12 cellular contexts compared by ENCODE assay signal in genomic region chr12:93126069-93126474, GRCh38.
A peak's percentile ranks its signal among the peaks of the same experiment; 100 is the strongest.
DNase-seq lines count a peak whose midpoint lies in the region; ATAC-seq, FAIRE-seq and TF ChIP-seq lines count a peak whose summit lies in the region.
"Had no signal": no experiment of that assay in that cellular context is flagged by ENCODE, and none has a peak within 500 bp of the region (broad histone marks: within the 10 kb centered on the region; RNA-seq: fewer than 3 reads in every experiment).

No MANE protein-coding gene starts in this region.

- WGBS in heart left ventricle, 4 donors = 88 to 98% (median 93%) methylated on average over 2 of the region's 2 CpGs
- 91% methylated on average over 2 of the region's 2 CpGs for WGBS in right cardiac atrium

- no peak for ATAC-seq in heart left ventricle
- ATAC-seq in right cardiac atrium = no peak
- ATAC-seq in HG02798 (IDR thresholded peaks at IDR 0.05; ENCODE audit: poor library complexity, unreplicated experiment) = peak; percentile 45
- ATAC-seq: esophagus mucosa, Panc1 had no signal

- no peaks in the 10 kb centered on the region for H3K27me3 ChIP-seq in heart left ventricle
- H3K27me3 ChIP-seq in right cardiac atrium (ENCODE audit: control insufficient read depth, insufficient read depth) = no peaks in the 10 kb centered on the region
- no peaks in the 10 kb centered on the region for H3K27me3 ChIP-seq in tibial artery

- TF ChIP-seq CTCF in heart left ventricle (IDR thresholded peaks at IDR 0.05) (no peak), tibial artery (IDR thresholded peaks at IDR 0.05) (no peak)

- H3K9me3 ChIP-seq in heart left ventricle (no peaks in the 10 kb centered on the region), right cardiac atrium (ENCODE audit: control insufficient read depth, low read length) (no peaks in the 10 kb centered on the region), tibial artery (no peaks in the 10 kb centered on the region)

- peak overlapping the region in 9 of 12 donors; percentile 55 to 92 (median 78) for H3K27ac ChIP-seq in heart left ventricle
- H3K27ac ChIP-seq in right cardiac atrium (ENCODE audit: low read length) = no peak overlapping the region
- peak overlapping the region; percentile 78 to 81 for H3K27ac ChIP-seq in tibial artery

- peaks cover 0 to 27% (median 13%) of the 10 kb centered on the region in 12 donors for H3K4me1 ChIP-seq in heart left ventricle
- H3K4me1 ChIP-seq in right cardiac atrium (ENCODE audit: control insufficient read depth, insufficient read depth, low read length) = peaks cover 5% of the 10 kb centered on the region
- H3K4me1 ChIP-seq in tibial artery = peaks cover 0 to 43% (median 39%) of the 10 kb centered on the region in 4 donors

- H3K4me3 ChIP-seq in heart left ventricle = no peak overlapping the region
- no peak overlapping the region for H3K4me3 ChIP-seq in right cardiac atrium (ENCODE audit: low read length)
- no peak overlapping the region for H3K4me3 ChIP-seq in tibial artery

- H3K36me3 ChIP-seq in heart left ventricle = no peaks in the 10 kb centered on the region
- no peaks in the 10 kb centered on the region for H3K36me3 ChIP-seq in tibial artery

- peak; percentile 67 for FAIRE-seq in RCC 7860 (lab: Jason Lieb, UNC)

- DNase-seq in heart left ventricle = no peak
- no peak for DNase-seq in right cardiac atrium
- DNase-seq in RCC 7860 (ENCODE audit: low spot score) = peak; percentile 58
- no peak for DNase-seq in tibial artery
- no peak for DNase-seq in activated CD4-positive, alpha-beta T cell treated with anti-CD3 and anti-CD28 coated beads for 48 hours
- DNase-seq in NCI-H524 treated with DMSO at 0.1 percent for 48 hours (lab: John Stamatoyannopoulos, UW) = no peak
- DNase-seq in NOMO-1 treated with dmso at 0.1 percent for 144 hours (lab: John Stamatoyannopoulos, UW; ENCODE audit: unreplicated experiment) = no peak
- DNase-seq: 8988T, T-helper 2 cell had no signal

- TF ChIP-seq POLR2A in heart left ventricle (IDR thresholded peaks at IDR 0.05) = no peak

- intact Hi-C loops in heart left ventricle (cut with DNase I) = loop anchor here in 9 of 10 donors (2.0 to 10.0 kb wide), 10 partner anchors 46 to 251 kb away; partner anchors contain the start of gene NUDT4 (in 1 of the 9)
- intact Hi-C loops in right cardiac atrium (cut with DNase I) = loop anchor here in 1 of 4 donors (5.0 to 10.0 kb wide), 2 partner anchors 56 to 269 kb away; no protein-coding TSS in a partner anchor
- intact Hi-C loops in tibial artery (cut with DNase I; ENCODE audit: low total_unique reads) = loop anchor here (10.0 kb wide), 1 partner anchor 259 kb away; no protein-coding TSS in a partner anchor
